In the genomic region with DNA sequence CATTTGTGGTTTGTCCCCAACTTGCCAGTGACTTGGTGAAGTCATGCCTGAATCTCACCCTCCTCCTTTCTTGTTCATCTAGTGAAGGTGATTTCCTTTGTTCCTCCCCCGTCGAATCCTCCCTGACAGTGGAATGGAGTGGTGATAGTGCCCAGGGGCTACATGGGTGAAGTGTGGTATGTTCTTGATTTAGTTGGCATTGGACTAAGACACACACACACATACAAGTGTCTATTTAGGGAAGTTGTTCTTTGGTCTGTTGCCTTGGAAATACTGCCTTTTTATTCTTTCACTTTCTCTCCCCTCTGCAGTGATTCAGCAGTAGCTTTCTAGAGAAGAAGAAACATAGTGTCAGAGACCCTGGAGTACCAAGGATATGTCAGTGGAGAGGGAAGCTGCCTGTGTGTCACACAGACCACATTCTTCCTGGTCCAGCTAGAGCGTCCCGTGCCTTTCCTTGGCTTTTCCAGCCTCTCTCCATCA, we compare ENCODE assay signal across 8 cellular contexts. TPM values are rescaled to one million over a fixed set of nuclear protein-coding genes. Genes with fewer than 3 reads are reported as not detected.
DNase-seq lines count a peak whose midpoint lies in the region; ATAC-seq and TF ChIP-seq lines count a peak whose summit lies in the region.

No MANE protein-coding gene starts in this region.

- H3K9me3 Mint-ChIP-seq in activated naive CD4-positive, alpha-beta T cell treated with anti-CD3 and anti-CD28 coated beads, Interleukin-2, amount 50 U/mL, for 72 hours, result no peaks in the 10 kb centered on the region

- H3K4me1 ChIP-seq in mucosa of descending colon (ENCODE audit: low read depth), result peaks cover 17% of the 10 kb centered on the region

- TF ChIP-seq CTCF in mucosa of descending colon (IDR thresholded peaks at IDR 0.05), result no peak

- ATAC-seq in HG03460 (IDR thresholded peaks at IDR 0.05; ENCODE audit: unreplicated experiment), result peak; percentile 39
- ATAC-seq in activated naive CD4-positive, alpha-beta T cell treated with anti-CD3 and anti-CD28 coated beads, Interleukin-2, amount 50 U/mL, for 72 hours, result peak; percentile 61 to 69
- peak; percentile 57 for ATAC-seq in mucosa of descending colon
- ATAC-seq in HG03025 (IDR thresholded peaks at IDR 0.05; ENCODE audit: low FRiP score, unreplicated experiment), result no peak

- no peaks in the 10 kb centered on the region for H3K36me3 ChIP-seq in mucosa of descending colon (ENCODE audit: low read depth)

- H3K9me3 ChIP-seq in mucosa of descending colon, result no peaks in the 10 kb centered on the region

- H3K36me3 Mint-ChIP-seq in activated naive CD4-positive, alpha-beta T cell treated with anti-CD3 and anti-CD28 coated beads, Interleukin-2, amount 50 U/mL, for 72 hours, result peaks cover 0 to 5% of the 10 kb centered on the region in 2 donors

- H3K27ac Mint-ChIP-seq in activated naive CD4-positive, alpha-beta T cell treated with anti-CD3 and anti-CD28 coated beads, Interleukin-2, amount 50 U/mL, for 72 hours, result peak overlapping the region; percentile 84 to 97

- no peak overlapping the region for H3K4me3 ChIP-seq in mucosa of descending colon

- intact Hi-C loops in mucosa of descending colon (cut with DNase I, micrococcal nuclease), result no loop called here

- DNase-seq in activated naive CD4-positive, alpha-beta T cell treated with Interleukin-2 at 50 U/mL for 16 hours, result peak; percentile 30
- no peak for DNase-seq in activated naive CD4-positive, alpha-beta T cell (lab: John Stamatoyannopoulos, UW)
- no peak for DNase-seq in activated naive CD4-positive, alpha-beta T cell treated with anti-CD3 and anti-CD28 coated beads, Interleukin-2, amount 50 U/mL, for 72 hours (ENCODE audit: low spot score in 2 of 2)
- DNase-seq in mucosa of descending colon (no peak), DMS53 (lab: John Stamatoyannopoulos, UW) (no peak), cerebellum (ENCODE audit: low spot score) (no peak)

RNA-seq across cellular contexts. Expression of gene INPP4A, which starts 10.9 kb away (rescaled TPM):
- total RNA-seq in activated naive CD4-positive, alpha-beta T cell treated with anti-CD3 and anti-CD28 coated beads, Interleukin-2, amount 50 U/mL, for 72 hours, result 10 to 100 TPM; 46.6 to 48.1 TPM
- total RNA-seq in mucosa of descending colon, result 10 to 100 TPM; 18.2 to 39.8 (median 19.1) TPM
- 81.7 TPM for total RNA-seq in cerebellum
